ENCODE assay signal across 1 cellular context in the genomic region with DNA sequence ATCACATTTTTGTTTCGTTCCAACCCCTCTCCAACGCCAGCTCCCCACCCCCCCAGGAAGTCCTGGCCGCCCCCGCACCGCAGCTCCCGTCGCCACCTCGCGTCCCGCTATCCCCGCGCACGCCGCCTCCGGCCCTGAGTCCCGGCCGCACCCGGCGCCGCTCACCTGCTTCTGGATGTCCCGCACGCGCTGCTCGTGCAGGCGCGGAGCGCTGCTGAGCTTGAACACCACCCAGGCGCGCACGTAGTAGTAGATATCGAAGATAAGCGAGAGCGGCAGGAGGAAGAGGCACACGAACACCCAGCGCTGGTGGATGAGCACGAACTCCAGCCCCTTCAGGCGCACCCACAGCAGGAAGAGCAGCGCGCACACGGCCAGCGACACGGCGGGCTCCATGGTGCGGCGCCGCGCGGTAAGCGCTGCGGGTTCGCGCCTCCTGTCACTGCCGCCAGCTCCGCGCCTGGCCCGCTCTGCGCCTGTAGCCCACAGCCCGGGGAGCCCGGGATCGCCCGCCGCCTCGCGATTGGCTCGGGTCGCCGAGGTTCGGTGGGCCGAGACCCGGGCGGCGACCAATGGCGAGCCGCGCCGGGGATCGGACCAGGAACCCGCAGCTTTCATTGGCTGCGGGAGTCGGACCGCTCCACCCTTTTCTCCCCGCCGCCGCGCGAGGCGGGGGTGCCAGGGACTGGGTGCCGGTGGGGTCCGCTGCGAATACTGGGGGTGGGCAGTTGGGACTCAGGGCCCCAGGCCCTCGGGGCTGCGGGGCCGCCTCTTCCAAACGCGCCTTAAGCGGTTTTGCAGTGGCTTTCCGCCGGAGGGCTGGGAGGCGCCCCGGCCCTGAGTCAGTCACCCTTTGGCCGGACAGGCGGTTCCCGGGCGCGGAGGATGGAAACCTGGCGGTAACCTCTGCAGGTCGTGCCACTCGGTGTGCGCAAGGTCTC.
TF ChIP-seq lines count a peak whose summit lies in the region.

A gene with protein sequence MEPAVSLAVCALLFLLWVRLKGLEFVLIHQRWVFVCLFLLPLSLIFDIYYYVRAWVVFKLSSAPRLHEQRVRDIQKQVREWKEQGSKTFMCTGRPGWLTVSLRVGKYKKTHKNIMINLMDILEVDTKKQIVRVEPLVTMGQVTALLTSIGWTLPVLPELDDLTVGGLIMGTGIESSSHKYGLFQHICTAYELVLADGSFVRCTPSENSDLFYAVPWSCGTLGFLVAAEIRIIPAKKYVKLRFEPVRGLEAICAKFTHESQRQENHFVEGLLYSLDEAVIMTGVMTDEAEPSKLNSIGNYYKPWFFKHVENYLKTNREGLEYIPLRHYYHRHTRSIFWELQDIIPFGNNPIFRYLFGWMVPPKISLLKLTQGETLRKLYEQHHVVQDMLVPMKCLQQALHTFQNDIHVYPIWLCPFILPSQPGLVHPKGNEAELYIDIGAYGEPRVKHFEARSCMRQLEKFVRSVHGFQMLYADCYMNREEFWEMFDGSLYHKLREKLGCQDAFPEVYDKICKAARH (minus strand): TSS at position 472 of the 941 bp plus-strand sequence. CDS start 76 bp downstream, at position 396.

TF ChIP-seq in HepG2, 621 proteins besides CTCF, POLR2A, EP300 and RAD21 (continued from another document and continues in another):
- TF ChIP-seq REST (IDR thresholded peaks at IDR 0.05; ENCODE audit: borderline replicate concordance in 1 of 2, low read depth in 1 of 2, low read length in 2 of 2) (peak in 1 of 2 experiments; percentile 69; a peak in 2 of 4 replicates), RXRB (CRISPR knock-in tag; IDR thresholded peaks at IDR 0.05; ENCODE audit: borderline replicate concordance) (no peak), RNF219 (CRISPR knock-in tag; IDR thresholded peaks at IDR 0.05) (no peak), TARDBP (CRISPR knock-in tag; IDR thresholded peaks at IDR 0.05) (no peak), EED (CRISPR knock-in tag; IDR thresholded peaks at IDR 0.05) (no peak), YY1 (IDR thresholded peaks at IDR 0.05; ENCODE audit: insufficient read depth, insufficient replicate concordance, low read depth, low read length) (peak; percentile 48), ZNF256 (CRISPR knock-in tag; conservative IDR thresholded peaks at IDR 0.05) (no peak), TGIF2 (CRISPR knock-in tag; IDR thresholded peaks at IDR 0.05) (peak; percentile 69; the same call in 1 of the 2 replicates), HIVEP1 (CRISPR knock-in tag; IDR thresholded peaks at IDR 0.05) (no peak), ZFP90 (CRISPR knock-in tag; IDR thresholded peaks at IDR 0.05; ENCODE audit: borderline replicate concordance) (peak; percentile 37; the same call in 1 of the 2 replicates), ZSCAN29 (CRISPR knock-in tag; conservative IDR thresholded peaks at IDR 0.05) (0 out of 2 replicates have a peak, but pooled peaks have one; percentile 10), ZNF607 (CRISPR knock-in tag; IDR thresholded peaks at IDR 0.05; ENCODE audit: borderline replicate concordance) (no peak; the same call in 1 of the 2 replicates), ZNF629 (CRISPR knock-in tag; conservative IDR thresholded peaks at IDR 0.05) (0 out of 2 replicates have a peak, but pooled peaks have one; percentile 14), ZNF747 (CRISPR knock-in tag; IDR thresholded peaks at IDR 0.05; ENCODE audit: borderline replicate concordance) (peak; percentile 82; the same call in 1 of the 2 replicates), ATRX (CRISPR knock-in tag; IDR thresholded peaks at IDR 0.05; ENCODE audit: borderline replicate concordance) (no peak), ZNF777 (CRISPR knock-in tag; IDR thresholded peaks at IDR 0.05) (no peak), ZBTB3 (CRISPR knock-in tag; IDR thresholded peaks at IDR 0.05; ENCODE audit: borderline replicate concordance, low read depth) (no peak), MEIS1 (CRISPR knock-in tag; IDR thresholded peaks at IDR 0.05; ENCODE audit: borderline replicate concordance) (no peak), GTF2F1 (IDR thresholded peaks at IDR 0.05; ENCODE audit: low read length) (no peak), ZNF619 (CRISPR knock-in tag; IDR thresholded peaks at IDR 0.05) (no peak), NFYC (CRISPR knock-in tag; IDR thresholded peaks at IDR 0.05) (peak; percentile 90), ZNF354B (CRISPR knock-in tag; IDR thresholded peaks at IDR 0.05) (no peak), ZBED4 (CRISPR knock-in tag; IDR thresholded peaks at IDR 0.05; ENCODE audit: borderline replicate concordance) (peak; percentile 89; the same call in 1 of the 2 replicates), NONO (IDR thresholded peaks at IDR 0.05) (no peak), NONO (CRISPR knock-in tag; conservative IDR thresholded peaks at IDR 0.05) (no peak; the same call in 1 of the 2 replicates), ZNF557 (CRISPR knock-in tag; IDR thresholded peaks at IDR 0.05) (no peak), HMGXB4 (CRISPR knock-in tag; IDR thresholded peaks at IDR 0.05; ENCODE audit: borderline replicate concordance in 1 of 2, low read depth in 1 of 2) (peak in 1 of 2 experiments; percentile 42; a peak in 2 of 4 replicates)
- TF ChIP-seq, protein P1, sequence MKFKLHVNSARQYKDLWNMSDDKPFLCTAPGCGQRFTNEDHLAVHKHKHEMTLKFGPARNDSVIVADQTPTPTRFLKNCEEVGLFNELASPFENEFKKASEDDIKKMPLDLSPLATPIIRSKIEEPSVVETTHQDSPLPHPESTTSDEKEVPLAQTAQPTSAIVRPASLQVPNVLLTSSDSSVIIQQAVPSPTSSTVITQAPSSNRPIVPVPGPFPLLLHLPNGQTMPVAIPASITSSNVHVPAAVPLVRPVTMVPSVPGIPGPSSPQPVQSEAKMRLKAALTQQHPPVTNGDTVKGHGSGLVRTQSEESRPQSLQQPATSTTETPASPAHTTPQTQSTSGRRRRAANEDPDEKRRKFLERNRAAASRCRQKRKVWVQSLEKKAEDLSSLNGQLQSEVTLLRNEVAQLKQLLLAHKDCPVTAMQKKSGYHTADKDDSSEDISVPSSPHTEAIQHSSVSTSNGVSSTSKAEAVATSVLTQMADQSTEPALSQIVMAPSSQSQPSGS (CRISPR knock-in tag; IDR thresholded peaks at IDR 0.05) = peak; percentile 55; the same call in 1 of the 2 replicates
- TF ChIP-seq, protein P2, sequence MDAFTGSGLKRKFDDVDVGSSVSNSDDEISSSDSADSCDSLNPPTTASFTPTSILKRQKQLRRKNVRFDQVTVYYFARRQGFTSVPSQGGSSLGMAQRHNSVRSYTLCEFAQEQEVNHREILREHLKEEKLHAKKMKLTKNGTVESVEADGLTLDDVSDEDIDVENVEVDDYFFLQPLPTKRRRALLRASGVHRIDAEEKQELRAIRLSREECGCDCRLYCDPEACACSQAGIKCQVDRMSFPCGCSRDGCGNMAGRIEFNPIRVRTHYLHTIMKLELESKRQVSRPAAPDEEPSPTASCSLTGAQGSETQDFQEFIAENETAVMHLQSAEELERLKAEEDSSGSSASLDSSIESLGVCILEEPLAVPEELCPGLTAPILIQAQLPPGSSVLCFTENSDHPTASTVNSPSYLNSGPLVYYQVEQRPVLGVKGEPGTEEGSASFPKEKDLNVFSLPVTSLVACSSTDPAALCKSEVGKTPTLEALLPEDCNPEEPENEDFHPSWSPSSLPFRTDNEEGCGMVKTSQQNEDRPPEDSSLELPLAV (CRISPR knock-in tag; conservative IDR thresholded peaks at IDR 0.05; ENCODE audit: low read depth) = no peak
- TF ChIP-seq, protein P3, sequence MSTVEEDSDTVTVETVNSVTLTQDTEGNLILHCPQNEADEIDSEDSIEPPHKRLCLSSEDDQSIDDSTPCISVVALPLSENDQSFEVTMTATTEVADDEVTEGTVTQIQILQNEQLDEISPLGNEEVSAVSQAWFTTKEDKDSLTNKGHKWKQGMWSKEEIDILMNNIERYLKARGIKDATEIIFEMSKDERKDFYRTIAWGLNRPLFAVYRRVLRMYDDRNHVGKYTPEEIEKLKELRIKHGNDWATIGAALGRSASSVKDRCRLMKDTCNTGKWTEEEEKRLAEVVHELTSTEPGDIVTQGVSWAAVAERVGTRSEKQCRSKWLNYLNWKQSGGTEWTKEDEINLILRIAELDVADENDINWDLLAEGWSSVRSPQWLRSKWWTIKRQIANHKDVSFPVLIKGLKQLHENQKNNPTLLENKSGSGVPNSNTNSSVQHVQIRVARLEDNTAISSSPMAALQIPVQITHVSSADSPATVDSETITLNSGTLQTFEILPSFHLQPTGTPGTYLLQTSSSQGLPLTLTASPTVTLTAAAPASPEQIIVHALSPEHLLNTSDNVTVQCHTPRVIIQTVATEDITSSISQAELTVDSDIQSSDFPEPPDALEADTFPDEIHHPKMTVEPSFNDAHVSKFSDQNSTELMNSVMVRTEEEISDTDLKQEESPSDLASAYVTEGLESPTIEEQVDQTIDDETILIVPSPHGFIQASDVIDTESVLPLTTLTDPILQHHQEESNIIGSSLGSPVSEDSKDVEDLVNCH (CRISPR knock-in tag; IDR thresholded peaks at IDR 0.05) = no peak
